27 cellular contexts compared by ENCODE assay signal in genomic region chr3:156102267-156102912, GRCh38. TPM values are rescaled to one million over a fixed set of nuclear protein-coding genes. Genes with fewer than 3 reads are reported as not detected.
DNase-seq lines count a peak whose midpoint lies in the region; ATAC-seq and TF ChIP-seq lines count a peak whose summit lies in the region.
"Had no signal": no experiment of that assay in that cellular context is flagged by ENCODE, and none has a peak within 500 bp of the region (broad histone marks: within the 10 kb centered on the region; RNA-seq: fewer than 3 reads in every experiment).

No MANE protein-coding gene starts in this region.

- intact Hi-C loops in ascending aorta (cut with DNase I), result no loop called here

- H3K9ac ChIP-seq in Karpas-422 (ENCODE audit: low read length), result no peak overlapping the region
- H3K9ac ChIP-seq: BLaER1 had no signal

- ATAC-seq in HG03354 (IDR thresholded peaks at IDR 0.05; ENCODE audit: poor library complexity, severe bottlenecking, unreplicated experiment), result no peak
- ATAC-seq: GM12878, GM23338, Panc1 had no signal

- DNase-seq in ascending aorta (ENCODE audit: low spot score in 2 of 2) (no peak), epithelial cell of proximal tubule (ENCODE audit: low read depth) (peak; percentile 12), left kidney (ENCODE audit: low read depth, low spot score) (peak; percentile 38), renal cortical epithelial cell (ENCODE audit: low read depth) (peak; percentile 75), tibial nerve (ENCODE audit: low spot score in 2 of 2) (no peak), iPS-NIHi7 (ENCODE audit: extremely low spot score) (no peak), Karpas-422 (no peak)
- DNase-seq: ACHN; Caco-2; CD4-positive, alpha-beta T cell; DMS 273 treated with DMSO at 0.1 percent for 48 hours; DMS79 treated with DMSO at 0.1 percent for 48 hours; KBM-7; NCI-H1105 treated with DMSO at 0.1 percent for 48 hours; NCI-H2029 treated with DMSO at 0.1 percent for 48 hours; NCI-H2171; NCI-H345; NCI-H524; NCI-H774; NK-92 treated with Interleukin-12 subunit alpha and Interleukin-12 subunit beta, amount 100 ng/mL, for 24 hours; SIG-M5 had no signal

- H3K36me3 ChIP-seq in ascending aorta, result no peaks in the 10 kb centered on the region
- H3K36me3 ChIP-seq in tibial nerve, result no peaks in the 10 kb centered on the region
- H3K36me3 ChIP-seq in Karpas-422 (ENCODE audit: insufficient read depth, low read length), result no peaks in the 10 kb centered on the region
- H3K36me3 ChIP-seq: BLaER1, HAP-1 had no signal

- H2AFZ ChIP-seq in Karpas-422 (ENCODE audit: low read length), result no peak overlapping the region
- H2AFZ ChIP-seq: GM23338 had no signal

- H3K4me2 ChIP-seq in Karpas-422 (ENCODE audit: low read depth, low read length, poor library complexity, severe bottlenecking), result no peak overlapping the region
- H3K4me2 ChIP-seq: BLaER1, GM23338 had no signal

- H3K9me2 ChIP-seq in Karpas-422 (replicated peaks; ENCODE audit: insufficient read depth, low read length), result no peaks in the 10 kb centered on the region

- no peak for TF ChIP-seq POLR2A in tibial nerve (IDR thresholded peaks at IDR 0.05)

- H3K4me1 ChIP-seq in ascending aorta (peaks cover 4 to 20% of the 10 kb centered on the region in 2 donors), tibial nerve (peaks cover 0 to 10% (median 0%) of the 10 kb centered on the region in 4 donors), Karpas-422 (ENCODE audit: low read length) (no peaks in the 10 kb centered on the region)
- H3K4me1 ChIP-seq: Caco-2, HAP-1 had no signal

- no peaks in the 10 kb centered on the region for H3K79me2 ChIP-seq in Karpas-422 (ENCODE audit: low read length)

- H3K4me3 ChIP-seq in ascending aorta (no peak overlapping the region), epithelial cell of proximal tubule (ENCODE audit: low read depth, low read length) (no peak overlapping the region), tibial nerve (no peak overlapping the region), Karpas-422 (ENCODE audit: low read length) (no peak overlapping the region)
- H3K4me3 ChIP-seq: BLaER1, GM12878, GM23338, HAP-1 had no signal

- H4K20me1 ChIP-seq in Karpas-422 (ENCODE audit: insufficient read depth, low read depth, low read length), result no peaks in the 10 kb centered on the region
- H4K20me1 ChIP-seq: BLaER1 had no signal

- no peak for TF ChIP-seq CTCF in ascending aorta (IDR thresholded peaks at IDR 0.05)
- TF ChIP-seq CTCF in epithelial cell of proximal tubule (conservative IDR thresholded peaks at IDR 0.05; ENCODE audit: low read depth, low read length), result no peak
- TF ChIP-seq CTCF in tibial nerve (IDR thresholded peaks at IDR 0.05), result no peak

- H3K27me3 ChIP-seq in ascending aorta (no peaks in the 10 kb centered on the region), tibial nerve (no peaks in the 10 kb centered on the region), Karpas-422 (ENCODE audit: low read length) (no peaks in the 10 kb centered on the region)
- H3K27me3 ChIP-seq: BLaER1 had no signal

- H3K9me3 ChIP-seq in ascending aorta (no peaks in the 10 kb centered on the region), tibial nerve (no peaks in the 10 kb centered on the region), Karpas-422 (ENCODE audit: low read length) (no peaks in the 10 kb centered on the region)
- H3K9me3 ChIP-seq: Caco-2, HAP-1 had no signal

- H3K27ac ChIP-seq in ascending aorta (peak overlapping the region; percentile 22 to 46), tibial nerve (no peak overlapping the region), Karpas-422 (ENCODE audit: low read length) (no peak overlapping the region)
- H3K27ac ChIP-seq: BLaER1 had no signal

- WGBS in tibial nerve, 2 donors, result 13 to 27% methylated on average over 4 of the region's 4 CpGs

- TF ChIP-seq EP300 in tibial nerve (IDR thresholded peaks at IDR 0.05), result no peak

RNA-seq across cellular contexts. Expression of gene KCNAB1, which starts 18.0 kb away (rescaled TPM):
- total RNA-seq in ascending aorta, result 15.1 TPM
- not detected in 2 replicates for total RNA-seq in epithelial cell of proximal tubule
- total RNA-seq in renal cortical epithelial cell, result under 0.01 TPM in 1 of 2 replicates, not detected in the other
- total RNA-seq in tibial nerve, result 10 to 100 TPM in 1 of 4 donors, 1 to 10 TPM in 3; 4.2 to 11.4 (median 7.8) TPM
- total RNA-seq in Karpas-422 (2014; rRNA removed; shearing (Covaris generic); ENCODE audit: low replicate concordance), result not detected in 2 replicates
- total RNA-seq: GM12878 had no signal

Comparison
In these comparisons a context has a peak if more than half of its experiments do, and no peak if none do; other contexts are left out.
1. DNase-seq: peak in epithelial cell of proximal tubule (single experiment), left kidney (single experiment) and renal cortical epithelial cell (single experiment); none in ascending aorta (0 of 2), tibial nerve (0 of 2), iPS-NIHi7 (single experiment) and Karpas-422 (single experiment).
2. H3K27ac ChIP-seq: peak in ascending aorta (2 of 2); none in tibial nerve (0 of 4) and Karpas-422 (single experiment).